ENCODE assay signal across 15 cellular contexts in the genomic region with DNA sequence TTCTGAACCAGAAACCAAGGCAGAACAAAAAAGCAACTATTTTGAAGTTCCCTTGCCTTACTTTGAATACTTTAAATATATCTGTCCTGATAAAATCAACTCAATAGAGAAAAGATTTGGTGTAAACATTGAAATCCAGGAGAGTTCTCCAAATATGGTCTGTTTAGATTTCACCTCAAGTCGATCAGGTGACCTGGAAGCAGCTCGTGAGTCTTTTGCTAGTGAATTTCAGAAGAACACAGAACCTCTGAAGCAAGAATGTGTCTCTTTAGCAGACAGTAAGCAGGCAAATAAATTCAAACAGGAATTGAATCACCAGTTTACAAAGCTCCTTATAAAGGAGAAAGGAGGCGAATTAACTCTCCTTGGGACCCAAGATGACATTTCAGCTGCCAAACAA. TPM values are rescaled to one million over a fixed set of nuclear protein-coding genes. Genes with fewer than 3 reads are reported as not detected.
A peak's percentile ranks its signal among the peaks of the same experiment; 100 is the strongest.
DNase-seq lines count a peak whose midpoint lies in the region; ATAC-seq and TF ChIP-seq lines count a peak whose summit lies in the region.
"Had no signal": no experiment of that assay in that cellular context is flagged by ENCODE, and none has a peak within 500 bp of the region (broad histone marks: within the 10 kb centered on the region; RNA-seq: fewer than 3 reads in every experiment).

No MANE protein-coding gene starts in this region.

- no peak for ATAC-seq in activated CD8-positive, alpha-beta T cell treated with anti-CD3 and anti-CD28 coated beads for 36 hours
- ATAC-seq in right lobe of liver (peak in 2 of 4 donors; percentile 3 to 31), GM18519 (IDR thresholded peaks at IDR 0.05; ENCODE audit: low FRiP score, unreplicated experiment) (no peak), GM21360 (IDR thresholded peaks at IDR 0.05; ENCODE audit: unreplicated experiment) (no peak)
- ATAC-seq in stimulated activated naive CD8-positive, alpha-beta T cell treated with anti-CD3 and anti-CD28 coated beads, Interleukin-15, amount 100 ng/mL, for 72 hours: no peak
- ATAC-seq: heart right ventricle had no signal

- TF ChIP-seq POLR2A in right lobe of liver (IDR thresholded peaks at IDR 0.05): no peak

- peaks cover 86% of the 10 kb centered on the region for H3K36me3 Mint-ChIP-seq in activated T-cell treated with anti-CD3 and anti-CD28 coated beads, Interleukin-2, amount 50 U/mL, for 24 hours (ENCODE audit: low read depth)
- H3K36me3 Mint-ChIP-seq in activated CD8-positive, alpha-beta T cell treated with anti-CD3 and anti-CD28 coated beads for 36 hours (ENCODE audit: low read depth): peaks cover 60% of the 10 kb centered on the region

- peaks cover 75% of the 10 kb centered on the region for H3K4me1 Mint-ChIP-seq in activated T-cell treated with anti-CD3 and anti-CD28 coated beads, Interleukin-2, amount 50 U/mL, for 24 hours (ENCODE audit: low read depth)
- peaks cover 65% of the 10 kb centered on the region for H3K4me1 Mint-ChIP-seq in activated CD8-positive, alpha-beta T cell treated with anti-CD3 and anti-CD28 coated beads for 36 hours (ENCODE audit: low read depth)
- H3K4me1 Mint-ChIP-seq in stimulated activated naive CD8-positive, alpha-beta T cell treated with anti-CD3 and anti-CD28 coated beads, Interleukin-15, amount 100 ng/mL, for 72 hours: peaks cover 77% of the 10 kb centered on the region

- no peaks in the 10 kb centered on the region for H3K9me3 Mint-ChIP-seq in activated T-cell treated with anti-CD3 and anti-CD28 coated beads, Interleukin-2, amount 50 U/mL, for 24 hours
- peaks cover 2% of the 10 kb centered on the region for H3K9me3 Mint-ChIP-seq in activated CD8-positive, alpha-beta T cell treated with anti-CD3 and anti-CD28 coated beads for 36 hours
- no peaks in the 10 kb centered on the region for H3K9me3 Mint-ChIP-seq in stimulated activated naive CD8-positive, alpha-beta T cell treated with anti-CD3 and anti-CD28 coated beads, Interleukin-15, amount 100 ng/mL, for 72 hours

- DNase-seq in activated T-cell treated with anti-CD3 and anti-CD28 coated beads, Interleukin-2, amount 50 U/mL, for 24 hours: no peak
- DNase-seq in activated T-cell treated with anti-CD3 and anti-CD28 coated beads for 4 hours (no peak), right lobe of liver (peak in 1 of 3 donors; percentile 55), GM23248 (no peak)
- DNase-seq in activated CD8-positive, alpha-beta T cell treated with anti-CD3 and anti-CD28 coated beads for 36 hours: no peak
- no peak for DNase-seq in stimulated activated naive CD8-positive, alpha-beta T cell treated with anti-CD3 and anti-CD28 coated beads, Interleukin-15, amount 100 ng/mL, for 72 hours
- DNase-seq: GDM1, heart right ventricle, kidney, NCI-H1092, T1000 had no signal

- H3F3A ChIP-seq in GM23248 (ENCODE audit: insufficient read depth): 0 out of 2 replicates have a peak, but pooled peaks cover 8% of the 10 kb centered on the region

- peaks cover 9% of the 10 kb centered on the region for H3K79me2 ChIP-seq in GM23248 (ENCODE audit: insufficient read depth)

- H3K27ac Mint-ChIP-seq in activated T-cell treated with anti-CD3 and anti-CD28 coated beads, Interleukin-2, amount 50 U/mL, for 24 hours: peak overlapping the region; percentile 45
- peak overlapping the region; percentile 52 for H3K27ac Mint-ChIP-seq in activated CD8-positive, alpha-beta T cell treated with anti-CD3 and anti-CD28 coated beads for 36 hours
- H3K27ac Mint-ChIP-seq in stimulated activated naive CD8-positive, alpha-beta T cell treated with anti-CD3 and anti-CD28 coated beads, Interleukin-15, amount 100 ng/mL, for 72 hours: peak overlapping the region in 1 of 2 donors; percentile 15

- in situ Hi-C loops in GM23248 (cut with MboI): no loop called here

- no peaks in the 10 kb centered on the region for H3K9me3 ChIP-seq in right lobe of liver
- no peaks in the 10 kb centered on the region for H3K9me3 ChIP-seq in GM23248 (ENCODE audit: low read depth)
- H3K9me3 ChIP-seq: heart right ventricle, thoracic aorta had no signal

- no peak overlapping the region for H3K4me3 Mint-ChIP-seq in activated T-cell treated with anti-CD3 and anti-CD28 coated beads, Interleukin-2, amount 50 U/mL, for 24 hours
- no peak overlapping the region for H3K4me3 Mint-ChIP-seq in activated CD8-positive, alpha-beta T cell treated with anti-CD3 and anti-CD28 coated beads for 36 hours
- peak overlapping the region; percentile 31 to 36 for H3K4me3 Mint-ChIP-seq in stimulated activated naive CD8-positive, alpha-beta T cell treated with anti-CD3 and anti-CD28 coated beads, Interleukin-15, amount 100 ng/mL, for 72 hours

- no peaks in the 10 kb centered on the region for H3K27me3 ChIP-seq in right lobe of liver
- no peaks in the 10 kb centered on the region for H3K27me3 ChIP-seq in GM23248 (replicated peaks; ENCODE audit: insufficient read depth)
- H3K27me3 ChIP-seq: heart right ventricle had no signal

- no peaks in the 10 kb centered on the region for H4K20me1 ChIP-seq in GM23248 (ENCODE audit: insufficient read depth)

- no peak overlapping the region for H3K4me3 ChIP-seq in right lobe of liver
- H3K4me3 ChIP-seq in GM23248: no peak overlapping the region
- H3K4me3 ChIP-seq: heart right ventricle, thoracic aorta had no signal

- H3K36me3 ChIP-seq in right lobe of liver: peaks cover 3 to 47% (median 23%) of the 10 kb centered on the region in 4 donors
- peaks cover 17% of the 10 kb centered on the region for H3K36me3 ChIP-seq in GM23248 (ENCODE audit: low read depth)

- POLR2A ChIA-PET in activated CD8-positive, alpha-beta T cell treated with anti-CD3 and anti-CD28 coated beads for 36 hours (lab: Charles Lee): interaction anchor here (1.0 to 2.3 kb wide), 2 partner anchors 14 to 41 kb away, joined by 3 to 6 read pairs; no protein-coding TSS in a partner anchor

- WGBS in right lobe of liver (ENCODE audit: insufficient coverage, low coverage, low lambda C conversion rate, missing lambda C conversion rate): 39% methylated on average over 3 of the region's 3 CpGs
- 88 to 91% methylated on average over 3 of the region's 3 CpGs for WGBS in GM23248 (ENCODE audit: low coverage in 1 of 2, low lambda C conversion rate in 2 of 2, missing lambda C conversion rate in 2 of 2), 2 experiments

- no peak for TF ChIP-seq CTCF in activated CD8-positive, alpha-beta T cell treated with anti-CD3 and anti-CD28 coated beads for 36 hours (IDR thresholded peaks at IDR 0.05)
- TF ChIP-seq CTCF in right lobe of liver (IDR thresholded peaks at IDR 0.05): no peak

- no peaks in the 10 kb centered on the region for H3K27me3 Mint-ChIP-seq in activated T-cell treated with anti-CD3 and anti-CD28 coated beads, Interleukin-2, amount 50 U/mL, for 24 hours
- H3K27me3 Mint-ChIP-seq in activated CD8-positive, alpha-beta T cell treated with anti-CD3 and anti-CD28 coated beads for 36 hours: no peaks in the 10 kb centered on the region
- no peaks in the 10 kb centered on the region for H3K27me3 Mint-ChIP-seq in stimulated activated naive CD8-positive, alpha-beta T cell treated with anti-CD3 and anti-CD28 coated beads, Interleukin-15, amount 100 ng/mL, for 72 hours

- no peak overlapping the region for H3K9ac ChIP-seq in GM23248

- no peaks in the 10 kb centered on the region for H3K9me2 ChIP-seq in GM23248 (ENCODE audit: insufficient read depth)

- peak overlapping the region; percentile 32 to 99 (median 85) for H3K27ac ChIP-seq in right lobe of liver
- H3K27ac ChIP-seq in GM23248: no peak overlapping the region
- H3K27ac ChIP-seq: thoracic aorta had no signal

- H3K4me1 ChIP-seq in right lobe of liver (peaks cover 0 to 66% (median 12%) of the 10 kb centered on the region in 4 donors), GM23248 (ENCODE audit: insufficient read depth) (peaks cover 16% of the 10 kb centered on the region)

- intact Hi-C loops in activated CD8-positive, alpha-beta T cell treated with anti-CD3 and anti-CD28 coated beads for 36 hours (cut with micrococcal nuclease): no loop called here
- intact Hi-C loops in right lobe of liver (cut with DNase I): loop anchor here in 1 of 2 donors (10.0 kb wide), 1 partner anchor 116 kb away; the partner anchor contains the start of gene PARP14

- H3K4me2 ChIP-seq in GM23248 (ENCODE audit: unreplicated experiment): no peak overlapping the region

- CTCF ChIA-PET in activated CD8-positive, alpha-beta T cell treated with anti-CD3 and anti-CD28 coated beads for 36 hours (lab: Charles Lee): interaction anchor here (3.7 kb wide), 1 partner anchor 110 kb away, joined by 15 read pairs; no protein-coding TSS in a partner anchor

- H2AFZ ChIP-seq in GM23248: no peak overlapping the region

RNA-seq across cellular contexts. Expression of gene DTX3L, which starts 4.6 kb away (rescaled TPM):
- total RNA-seq in activated CD8-positive, alpha-beta T cell treated with anti-CD3 and anti-CD28 coated beads for 36 hours: 10 to 100 TPM; 22.1 to 25.9 TPM
- total RNA-seq in right lobe of liver: 10 to 100 TPM; 31.3 to 63.7 (median 38.4) TPM
- 10.1 and 12.9 TPM in 2 replicates for total RNA-seq in GM23248 (2014; rRNA removed; shearing (Covaris generic))
- 7.7 and 9.4 TPM in 2 replicates for polyA plus RNA-seq in GM23248 (2016; fragmentation: Nextera tagmentation; extraction: Ambion mirVana)

RNA-seq across cellular contexts. Expression of gene PARP9, which starts 4.7 kb away (rescaled TPM):
- total RNA-seq in activated CD8-positive, alpha-beta T cell treated with anti-CD3 and anti-CD28 coated beads for 36 hours: 10 to 100 TPM; 17.8 to 18.5 TPM
- 10 to 100 TPM; 35.5 to 64.7 (median 42.5) TPM for total RNA-seq in right lobe of liver
- 15.2 and 16.4 TPM in 2 replicates for total RNA-seq in GM23248 (2014; rRNA removed; shearing (Covaris generic))
- 13.7 and 14.2 TPM in 2 replicates for polyA plus RNA-seq in GM23248 (2016; fragmentation: Nextera tagmentation; extraction: Ambion mirVana)

RNA-seq across cellular contexts. Expression of gene PARP15, which starts 8.7 kb away (rescaled TPM):
- total RNA-seq in activated CD8-positive, alpha-beta T cell treated with anti-CD3 and anti-CD28 coated beads for 36 hours: 10 to 100 TPM; 13.3 to 14.0 TPM
- total RNA-seq in right lobe of liver: 1 to 10 TPM in 4 of 6 experiments, under 1 TPM in 2; 0.37 to 1.5 (median 1.3) TPM
- total RNA-seq in GM23248 (2014; rRNA removed; shearing (Covaris generic)): under 0.01 TPM in 1 of 2 replicates, not detected in the other
- polyA plus RNA-seq in GM23248 (2016; fragmentation: Nextera tagmentation; extraction: Ambion mirVana): 0.29 TPM in 2 replicates
- total RNA-seq: chondrocyte had no signal

RNA-seq across cellular contexts. Expression of gene KPNA1, which starts 54.0 kb away (rescaled TPM):
- total RNA-seq in activated CD8-positive, alpha-beta T cell treated with anti-CD3 and anti-CD28 coated beads for 36 hours: 10 to 100 TPM; 46.6 to 47.4 TPM
- 10 to 100 TPM; 33.7 to 61.3 (median 51.2) TPM for total RNA-seq in right lobe of liver
- 34.0 and 46.8 TPM in 2 replicates for total RNA-seq in GM23248 (2014; rRNA removed; shearing (Covaris generic))
- polyA plus RNA-seq in GM23248 (2016; fragmentation: Nextera tagmentation; extraction: Ambion mirVana): 62.6 and 65.2 TPM in 2 replicates

Comparison
In these comparisons a context has a peak if more than half of its experiments do, and no peak if none do; other contexts are left out.
1. H3K4me3 Mint-ChIP-seq: peak in stimulated activated naive CD8-positive, alpha-beta T cell treated with anti-CD3 and anti-CD28 coated beads, Interleukin-15, amount 100 ng/mL, for 72 hours (2 of 2); none in activated T-cell treated with anti-CD3 and anti-CD28 coated beads, Interleukin-2, amount 50 U/mL, for 24 hours (single experiment) and activated CD8-positive, alpha-beta T cell treated with anti-CD3 and anti-CD28 coated beads for 36 hours (single experiment).
2. RNA of gene PARP15, which starts 8.7 kb away (total RNA-seq): 13.3 to 14.0 TPM in activated CD8-positive, alpha-beta T cell treated with anti-CD3 and anti-CD28 coated beads for 36 hours; 0.37 to 1.5 TPM in right lobe of liver and under 0.01 TPM in GM23248; every median in the first group is over 4 times any median in the second.